ENCODE assay signal across 8 cellular contexts in the genomic region with DNA sequence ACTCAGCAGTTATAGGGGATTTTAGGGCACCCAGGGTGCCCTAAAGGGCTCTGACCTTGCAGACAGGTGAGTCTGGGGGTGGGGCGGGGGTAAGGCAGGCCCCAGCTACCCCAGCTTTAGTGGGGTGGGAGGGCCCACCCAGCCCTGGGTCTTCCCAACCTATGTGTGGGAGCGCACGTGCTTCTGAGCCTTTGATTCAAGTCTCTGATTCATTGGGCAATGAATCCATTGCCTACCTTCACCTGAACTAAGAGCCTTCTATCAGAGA. TPM values are rescaled to one million over a fixed set of nuclear protein-coding genes. Genes with fewer than 3 reads are reported as not detected.
DNase-seq lines count a peak whose midpoint lies in the region; ATAC-seq and TF ChIP-seq lines count a peak whose summit lies in the region.

No MANE protein-coding gene starts in this region.

- peaks cover 0 to 72% (median 64%) of the 10 kb centered on the region in 11 experiments; a peak in 21 of 22 replicates for H3K27me3 ChIP-seq in BLaER1 treated with 17β-estradiol and CSF1 and Interleukin-3, amounts not matched to agents 10 nM and 100 nM
- H3K27me3 ChIP-seq in Peyer's patch: no peaks in the 10 kb centered on the region
- no peaks in the 10 kb centered on the region for H3K27me3 ChIP-seq in osteoblast (ENCODE audit: insufficient read depth, low read length)

- ATAC-seq in HG03469 (IDR thresholded peaks at IDR 0.05; ENCODE audit: unreplicated experiment): no peak
- ATAC-seq in GM19455 (IDR thresholded peaks at IDR 0.05; ENCODE audit: unreplicated experiment): no peak

- H3K4me1 ChIP-seq in BLaER1 treated with 17β-estradiol and CSF1 and Interleukin-3, amounts not matched to agents 10 nM and 100 nM: peaks cover 31 to 76% (median 42%) of the 10 kb centered on the region in 10 experiments
- H3K4me1 ChIP-seq in Peyer's patch: peaks cover 0 to 32% (median 10%) of the 10 kb centered on the region in 4 donors
- peaks cover 29% of the 10 kb centered on the region for H3K4me1 ChIP-seq in osteoblast (ENCODE audit: insufficient read depth, low read length)

- peak overlapping the region; percentile 63 to 100 (median 79) for H3K4me2 ChIP-seq in BLaER1 treated with 17β-estradiol and CSF1 and Interleukin-3, amounts not matched to agents 10 nM and 100 nM
- H3K4me2 ChIP-seq in osteoblast (ENCODE audit: insufficient read depth, low read length): peak overlapping the region; percentile 93

- TF ChIP-seq CTCF in Peyer's patch (IDR thresholded peaks at IDR 0.05) (no peak), osteoblast (IDR thresholded peaks at IDR 0.05; ENCODE audit: extremely low read depth, low read depth, low read length) (no peak)

- peaks cover 0 to 8% (median 6%) of the 10 kb centered on the region in 11 experiments; a peak in 9 of 22 replicates for H3K9me3 ChIP-seq in BLaER1 treated with 17β-estradiol and CSF1 and Interleukin-3, amounts not matched to agents 10 nM and 100 nM (replicated peaks in 1 of 11)
- H3K9me3 ChIP-seq in Peyer's patch (no peaks in the 10 kb centered on the region), osteoblast (ENCODE audit: low read depth, low read length) (no peaks in the 10 kb centered on the region)

- peak overlapping the region; percentile 66 to 90 (median 81) for H3K27ac ChIP-seq in BLaER1 treated with 17β-estradiol and CSF1 and Interleukin-3, amounts not matched to agents 10 nM and 100 nM
- H3K27ac ChIP-seq in Peyer's patch (peak overlapping the region; percentile 91 to 99 (median 96)), epithelial cell of prostate (peak overlapping the region; percentile 92), osteoblast (ENCODE audit: low read depth, low read length) (peak overlapping the region; percentile 86)

- H3K9ac ChIP-seq in BLaER1 treated with 17β-estradiol and CSF1 and Interleukin-3, amounts not matched to agents 10 nM and 100 nM: peak overlapping the region; percentile 67 to 88 (median 76)

- DNase-seq in Peyer's patch: peak in 1 of 3 donors; percentile 50
- no peak for DNase-seq in epithelial cell of prostate (ENCODE audit: low read depth, low spot score)
- DNase-seq in osteoblast (ENCODE audit: insufficient read length, low spot score, missing footprints): no peak
- DNase-seq in NCI-H1930 (lab: John Stamatoyannopoulos, UW): no peak
- DNase-seq in NCI-H2171 (lab: John Stamatoyannopoulos, UW): no peak

- H4K20me1 ChIP-seq in BLaER1 treated with 17β-estradiol and CSF1 and Interleukin-3, amounts not matched to agents 10 nM and 100 nM: peaks cover 0 to 54% (median 11%) of the 10 kb centered on the region in 11 experiments; a peak in 14 of 22 replicates
- H4K20me1 ChIP-seq in osteoblast (ENCODE audit: insufficient read depth, low read length): no peaks in the 10 kb centered on the region

- peaks cover 4% of the 10 kb centered on the region for H3K79me2 ChIP-seq in osteoblast (ENCODE audit: insufficient read depth, low read length)

- no peak for TF ChIP-seq POLR2A in Peyer's patch (IDR thresholded peaks at IDR 0.05)

- H2AFZ ChIP-seq in osteoblast (ENCODE audit: low read length): no peak overlapping the region

- H3K4me3 ChIP-seq in BLaER1 treated with 17β-estradiol and CSF1 and Interleukin-3, amounts not matched to agents 10 nM and 100 nM: peak overlapping the region; percentile 41 to 77 (median 60); a peak in 19 of 20 replicates
- H3K4me3 ChIP-seq in Peyer's patch (peak overlapping the region; percentile 67 to 77 (median 68)), osteoblast (ENCODE audit: insufficient read depth, low read length) (peak overlapping the region; percentile 75)

- peaks cover 0 to 50% (median 29%) of the 10 kb centered on the region in 11 experiments; a peak in 17 of 22 replicates for H3K36me3 ChIP-seq in BLaER1 treated with 17β-estradiol and CSF1 and Interleukin-3, amounts not matched to agents 10 nM and 100 nM
- H3K36me3 ChIP-seq in Peyer's patch: peaks cover 0 to 25% (median 0%) of the 10 kb centered on the region in 3 donors
- peaks cover 14% of the 10 kb centered on the region for H3K36me3 ChIP-seq in osteoblast (ENCODE audit: insufficient read depth, low read length)

RNA-seq across cellular contexts. Expression of a gene that starts 0.9 kb away (rescaled TPM):
- total RNA-seq in Peyer's patch: 100 to 1,000 TPM in 1 of 4 donors, 10 to 100 TPM in 3; 58.6 to 122 (median 86.4) TPM
- total RNA-seq in osteoblast: 32.6 and 53.0 TPM in 2 replicates
